In genomic region chr13:28819046-28819747, GRCh38 we compare ENCODE assay signal across 9 cellular contexts. TPM values are rescaled to one million over a fixed set of nuclear protein-coding genes. Genes with fewer than 3 reads are reported as not detected.
DNase-seq lines count a peak whose midpoint lies in the region; ATAC-seq, FAIRE-seq and TF ChIP-seq lines count a peak whose summit lies in the region.
"Had no signal": no experiment of that assay in that cellular context is flagged by ENCODE, and none has a peak within 500 bp of the region (broad histone marks: within the 10 kb centered on the region; RNA-seq: fewer than 3 reads in every experiment).

No MANE protein-coding gene starts in this region.

- TF ChIP-seq POLR2A in GM12891 (IDR thresholded peaks at IDR 0.05; ENCODE audit: low read depth, low read length) = no peak

- POLR2A ChIA-PET in activated CD8-positive, alpha-beta T cell treated with anti-CD3 and anti-CD28 coated beads, Interleukin-2, amount 10 ng/mL, durations not matched to agents 7 days and 5 days (lab: Charles Lee) = no interaction called here
- POLR2A ChIA-PET in activated CD8-positive, alpha-beta T cell treated with anti-CD3 and anti-CD28 coated beads for 36 hours (lab: Charles Lee) = no interaction called here

- CTCF ChIA-PET in activated CD8-positive, alpha-beta T cell treated with anti-CD3 and anti-CD28 coated beads, Interleukin-2, amount 10 ng/mL, durations not matched to agents 7 days and 5 days (lab: Charles Lee) = interaction anchor here (0.7 to 1.0 kb wide), 2 partner anchors 12 to 68 kb away, joined by 3 to 4 read pairs; no protein-coding TSS in a partner anchor
- CTCF ChIA-PET in activated CD8-positive, alpha-beta T cell treated with anti-CD3 and anti-CD28 coated beads for 36 hours (lab: Charles Lee) = interaction anchor here (0.9 to 1.8 kb wide), 10 partner anchors 10 to 546 kb away, joined by 3 to 6 read pairs (median 3); no protein-coding TSS in a partner anchor

- H3K4me3 Mint-ChIP-seq in activated CD8-positive, alpha-beta T cell treated with anti-CD3 and anti-CD28 coated beads, Interleukin-2, amount 10 ng/mL, durations not matched to agents 7 days and 5 days = peak overlapping the region; percentile 18
- no peak overlapping the region for H3K4me3 Mint-ChIP-seq in activated CD8-positive, alpha-beta T cell treated with anti-CD3 and anti-CD28 coated beads for 36 hours
- peak overlapping the region; percentile 73 for H3K4me3 Mint-ChIP-seq in T-helper 17 cell
- no peak overlapping the region for H3K4me3 Mint-ChIP-seq in stimulated activated memory B cell treated with anti-CD40 and anti-IgM and Interleukin-4, amounts not matched to agents 10 μg/mL and 1 μg/mL and 100 μg/mL, for 72 hours

- H3K36me3 Mint-ChIP-seq in activated CD8-positive, alpha-beta T cell treated with anti-CD3 and anti-CD28 coated beads, Interleukin-2, amount 10 ng/mL, durations not matched to agents 7 days and 5 days (ENCODE audit: low read depth) = no peaks in the 10 kb centered on the region
- H3K36me3 Mint-ChIP-seq in activated CD8-positive, alpha-beta T cell treated with anti-CD3 and anti-CD28 coated beads for 36 hours (ENCODE audit: low read depth) = no peaks in the 10 kb centered on the region
- H3K36me3 Mint-ChIP-seq in T-helper 17 cell (ENCODE audit: low read depth) = no peaks in the 10 kb centered on the region
- no peaks in the 10 kb centered on the region for H3K36me3 Mint-ChIP-seq in stimulated activated memory B cell treated with anti-CD40 and anti-IgM and Interleukin-4, amounts not matched to agents 10 μg/mL and 1 μg/mL and 100 μg/mL, for 72 hours

- ATAC-seq in activated CD8-positive, alpha-beta T cell treated with anti-CD3 and anti-CD28 coated beads, Interleukin-2, amount 10 ng/mL, durations not matched to agents 7 days and 5 days = no peak
- ATAC-seq in activated CD8-positive, alpha-beta T cell treated with anti-CD3 and anti-CD28 coated beads for 36 hours = no peak
- ATAC-seq in T-helper 17 cell (no peak), thoracic aorta (ENCODE audit: insufficient number of reproducible peaks, low FRiP score, low read depth) (no peak), GM21381 (IDR thresholded peaks at IDR 0.05; ENCODE audit: unreplicated experiment) (no peak)
- no peak for ATAC-seq in stimulated activated memory B cell treated with anti-CD40 and anti-IgM and Interleukin-4, amounts not matched to agents 10 μg/mL and 1 μg/mL and 100 μg/mL, for 72 hours

- no peak overlapping the region for H3K27ac Mint-ChIP-seq in activated CD8-positive, alpha-beta T cell treated with anti-CD3 and anti-CD28 coated beads, Interleukin-2, amount 10 ng/mL, durations not matched to agents 7 days and 5 days
- no peak overlapping the region for H3K27ac Mint-ChIP-seq in activated CD8-positive, alpha-beta T cell treated with anti-CD3 and anti-CD28 coated beads for 36 hours
- H3K27ac Mint-ChIP-seq in T-helper 17 cell = no peak overlapping the region
- no peak overlapping the region for H3K27ac Mint-ChIP-seq in stimulated activated memory B cell treated with anti-CD40 and anti-IgM and Interleukin-4, amounts not matched to agents 10 μg/mL and 1 μg/mL and 100 μg/mL, for 72 hours

- H3K4me1 ChIP-seq in thoracic aorta (ENCODE audit: control insufficient read depth in 1 of 2, low read depth in 2 of 2) = peaks cover 7 to 11% of the 10 kb centered on the region in 2 donors

- no peak for TF ChIP-seq CTCF in activated CD8-positive, alpha-beta T cell treated with anti-CD3 and anti-CD28 coated beads for 36 hours (IDR thresholded peaks at IDR 0.05)
- TF ChIP-seq CTCF in thoracic aorta (IDR thresholded peaks at IDR 0.05) = no peak

- H3K9me3 Mint-ChIP-seq in activated CD8-positive, alpha-beta T cell treated with anti-CD3 and anti-CD28 coated beads, Interleukin-2, amount 10 ng/mL, durations not matched to agents 7 days and 5 days (ENCODE audit: insufficient read depth) = peaks cover 4% of the 10 kb centered on the region
- peaks cover 3% of the 10 kb centered on the region for H3K9me3 Mint-ChIP-seq in activated CD8-positive, alpha-beta T cell treated with anti-CD3 and anti-CD28 coated beads for 36 hours
- H3K9me3 Mint-ChIP-seq in stimulated activated memory B cell treated with anti-CD40 and anti-IgM and Interleukin-4, amounts not matched to agents 10 μg/mL and 1 μg/mL and 100 μg/mL, for 72 hours = peaks cover 12% of the 10 kb centered on the region

- FAIRE-seq in GM12891 (lab: Jason Lieb, UNC) = no peak

- H3K27me3 ChIP-seq in thoracic aorta (replicated peaks; ENCODE audit: insufficient read depth) = no peaks in the 10 kb centered on the region

- DNase-seq in activated CD8-positive, alpha-beta T cell treated with anti-CD3 and anti-CD28 coated beads, Interleukin-2, amount 10 ng/mL, durations not matched to agents 7 days and 5 days = no peak
- no peak for DNase-seq in activated CD8-positive, alpha-beta T cell treated with anti-CD3 and anti-CD28 coated beads for 36 hours
- DNase-seq in T-helper 17 cell (no peak), hepatic stellate cell (ENCODE audit: low spot score) (peak; percentile 28), thoracic aorta (ENCODE audit: low spot score) (no peak), GM12891 (ENCODE audit: insufficient read length, low spot score) (no peak)

- H3K36me3 ChIP-seq in thoracic aorta = no peaks in the 10 kb centered on the region
- H3K36me3 ChIP-seq: SJSA1 had no signal

- H3K27ac ChIP-seq in thoracic aorta = peak overlapping the region in 1 of 2 donors; percentile 47
- H3K27ac ChIP-seq: SJSA1 had no signal

- H3K9me3 ChIP-seq in T-helper 17 cell (ENCODE audit: control insufficient read depth, low read length, poor library complexity, severe bottlenecking) (no peaks in the 10 kb centered on the region), thoracic aorta (no peaks in the 10 kb centered on the region)
- H3K9me3 ChIP-seq: SJSA1 had no signal

- H3K27me3 Mint-ChIP-seq in activated CD8-positive, alpha-beta T cell treated with anti-CD3 and anti-CD28 coated beads, Interleukin-2, amount 10 ng/mL, durations not matched to agents 7 days and 5 days (ENCODE audit: low read depth) = peaks cover 46% of the 10 kb centered on the region
- H3K27me3 Mint-ChIP-seq in activated CD8-positive, alpha-beta T cell treated with anti-CD3 and anti-CD28 coated beads for 36 hours = peaks cover 51% of the 10 kb centered on the region
- peaks cover 39% of the 10 kb centered on the region for H3K27me3 Mint-ChIP-seq in T-helper 17 cell
- H3K27me3 Mint-ChIP-seq in stimulated activated memory B cell treated with anti-CD40 and anti-IgM and Interleukin-4, amounts not matched to agents 10 μg/mL and 1 μg/mL and 100 μg/mL, for 72 hours = peaks cover 66% of the 10 kb centered on the region

- H3K4me1 Mint-ChIP-seq in activated CD8-positive, alpha-beta T cell treated with anti-CD3 and anti-CD28 coated beads, Interleukin-2, amount 10 ng/mL, durations not matched to agents 7 days and 5 days (ENCODE audit: low read depth) = peaks cover 4% of the 10 kb centered on the region
- H3K4me1 Mint-ChIP-seq in activated CD8-positive, alpha-beta T cell treated with anti-CD3 and anti-CD28 coated beads for 36 hours (ENCODE audit: low read depth) = peaks cover 2% of the 10 kb centered on the region
- H3K4me1 Mint-ChIP-seq in T-helper 17 cell = peaks cover 3% of the 10 kb centered on the region
- no peaks in the 10 kb centered on the region for H3K4me1 Mint-ChIP-seq in stimulated activated memory B cell treated with anti-CD40 and anti-IgM and Interleukin-4, amounts not matched to agents 10 μg/mL and 1 μg/mL and 100 μg/mL, for 72 hours

- peak overlapping the region; percentile 75 for H3K4me3 ChIP-seq in thoracic aorta

- intact Hi-C loops in activated CD8-positive, alpha-beta T cell treated with anti-CD3 and anti-CD28 coated beads for 36 hours (cut with micrococcal nuclease) = loop anchor here (10.0 kb wide), 1 partner anchor 546 kb away; no protein-coding TSS in a partner anchor

TF ChIP-seq in GM12891, 5 proteins besides CTCF, POLR2A, EP300 and RAD21:
- TF ChIP-seq TAF1 (IDR thresholded peaks at IDR 0.05; ENCODE audit: low read depth, low read length) (no peak), POLR2AphosphoS5 (IDR thresholded peaks at IDR 0.05; ENCODE audit: low read depth, low read length) (no peak), POU2F2 (IDR thresholded peaks at IDR 0.05; ENCODE audit: low read depth, low read length) (no peak), PAX5 (IDR thresholded peaks at IDR 0.05; ENCODE audit: insufficient read depth, low read length, severe bottlenecking) (no peak), SPI1 (IDR thresholded peaks at IDR 0.05; ENCODE audit: low read depth, low read length) (no peak)

RNA-seq across cellular contexts. Expression of gene MTUS2, which starts 0.9 kb away (rescaled TPM):
- not detected for total RNA-seq in activated CD8-positive, alpha-beta T cell treated with anti-CD3 and anti-CD28 coated beads, Interleukin-2, amount 10 ng/mL, durations not matched to agents 7 days and 5 days
- not detected for total RNA-seq in activated CD8-positive, alpha-beta T cell treated with anti-CD3 and anti-CD28 coated beads for 36 hours
- total RNA-seq in T-helper 17 cell (1 to 10 TPM; 1.9 to 4.9 TPM), thoracic aorta (10 to 100 TPM; 14.9 to 26.4 TPM)
- polyA plus RNA-seq in GM12891 (2012; ENCODE audit: low read depth, missing spikeins) = 0.08 TPM
- total RNA-seq: SJSA1 had no signal

Comparison
In these comparisons a context has a peak if more than half of its experiments do, and no peak if none do; other contexts are left out.
1. H3K4me3 Mint-ChIP-seq: peak in activated CD8-positive, alpha-beta T cell treated with anti-CD3 and anti-CD28 coated beads, Interleukin-2, amount 10 ng/mL, durations not matched to agents 7 days and 5 days (single experiment) and T-helper 17 cell (single experiment); none in activated CD8-positive, alpha-beta T cell treated with anti-CD3 and anti-CD28 coated beads for 36 hours (single experiment) and stimulated activated memory B cell treated with anti-CD40 and anti-IgM and Interleukin-4, amounts not matched to agents 10 μg/mL and 1 μg/mL and 100 μg/mL, for 72 hours (single experiment).